In genomic region chr3:126320517-126321293, GRCh38 we compare ENCODE assay signal across 23 cellular contexts. TPM values are rescaled to one million over a fixed set of nuclear protein-coding genes. Genes with fewer than 3 reads are reported as not detected.
"Had no signal": no experiment of that assay in that cellular context is flagged by ENCODE, and none has a peak within 500 bp of the region (broad histone marks: within the 10 kb centered on the region; RNA-seq: fewer than 3 reads in every experiment).

No MANE protein-coding gene starts in this region.

- ATAC-seq: activated naive CD4-positive, alpha-beta T cell treated with anti-CD3 and anti-CD28 coated beads, Interleukin-2, amount 50 U/mL, for 72 hours; natural killer cell; stimulated activated naive B cell treated with anti-CD40 and anti-IgM and Interleukin-4, amounts not matched to agents 10 μg/mL and 1 μg/mL and 100 μg/mL, for 72 hours; WTC11 had no signal

- H3K27me3 ChIP-seq: neutrophil, right lobe of liver, upper lobe of left lung had no signal

- FAIRE-seq: astrocyte, small intestine had no signal

- H3K27ac Mint-ChIP-seq: activated naive CD4-positive, alpha-beta T cell treated with anti-CD3 and anti-CD28 coated beads, Interleukin-2, amount 50 U/mL, for 72 hours; activated T-helper 1 cell treated with anti-CD3 and anti-CD28 coated beads, Interleukin-12 subunit alpha, Interleukin-12 subunit beta, Interleukin-2, Interleukin-4 antibody, amounts not matched to agents 30 ng/mL and 10 ng/mL and 1 ng/mL, durations not matched to agents 14 hours and 24 hours and 36 hours; natural killer cell; stimulated activated naive B cell treated with anti-CD40 and anti-IgM and Interleukin-4, amounts not matched to agents 10 μg/mL and 1 μg/mL and 100 μg/mL, for 72 hours; WTC11 had no signal

- DNase-seq: activated CD4-positive, alpha-beta T cell treated with anti-CD3 and anti-CD28 coated beads, Interleukin-2, amount 50 U/mL, for 48 hours; central memory CD4-positive, alpha-beta T cell; kidney glomerular epithelial cell; left ventricle myocardium inferior; mammary epithelial cell; midbrain; natural killer cell; right lobe of liver; small intestine; stimulated activated CD4-positive, alpha-beta T cell treated with anti-CD3 and anti-CD28 coated beads, Interleukin-15, amount 100 ng/mL, for 24 hours; stimulated activated naive B cell treated with anti-CD40 and anti-IgM and Interleukin-4, amounts not matched to agents 10 μg/mL and 1 μg/mL and 100 μg/mL, for 72 hours; T-helper 9 cell; upper lobe of left lung had no signal

- H3K9ac ChIP-seq: parathyroid adenoma had no signal

- H3K9me3 ChIP-seq: left ventricle myocardium inferior, neutrophil, right lobe of liver, thoracic aorta, upper lobe of left lung had no signal

- H3K27ac ChIP-seq: coronary artery, epithelial cell of prostate, left ventricle myocardium inferior, neutrophil, parathyroid adenoma, right lobe of liver, thoracic aorta, upper lobe of left lung had no signal

- H3K4me1 ChIP-seq: left ventricle myocardium inferior, parathyroid adenoma had no signal

- H3K4me3 ChIP-seq: coronary artery, left ventricle myocardium inferior, right lobe of liver, thoracic aorta, upper lobe of left lung had no signal

- H3K36me3 ChIP-seq: left ventricle myocardium inferior, neutrophil, right lobe of liver, thoracic aorta, upper lobe of left lung had no signal

- H3K36me3 Mint-ChIP-seq: activated naive CD4-positive, alpha-beta T cell treated with anti-CD3 and anti-CD28 coated beads, Interleukin-2, amount 50 U/mL, for 72 hours; natural killer cell; stimulated activated naive B cell treated with anti-CD40 and anti-IgM and Interleukin-4, amounts not matched to agents 10 μg/mL and 1 μg/mL and 100 μg/mL, for 72 hours; WTC11 had no signal

- H3K4me3 Mint-ChIP-seq: activated T-helper 1 cell treated with anti-CD3 and anti-CD28 coated beads, Interleukin-12 subunit alpha, Interleukin-12 subunit beta, Interleukin-2, Interleukin-4 antibody, amounts not matched to agents 30 ng/mL and 10 ng/mL and 1 ng/mL, durations not matched to agents 14 hours and 24 hours and 36 hours; natural killer cell; stimulated activated naive B cell treated with anti-CD40 and anti-IgM and Interleukin-4, amounts not matched to agents 10 μg/mL and 1 μg/mL and 100 μg/mL, for 72 hours; WTC11 had no signal

- H3K9me3 Mint-ChIP-seq: activated naive CD4-positive, alpha-beta T cell treated with anti-CD3 and anti-CD28 coated beads, Interleukin-2, amount 50 U/mL, for 72 hours; activated T-helper 1 cell treated with anti-CD3 and anti-CD28 coated beads, Interleukin-12 subunit alpha, Interleukin-12 subunit beta, Interleukin-2, Interleukin-4 antibody, amounts not matched to agents 30 ng/mL and 10 ng/mL and 1 ng/mL, durations not matched to agents 14 hours and 24 hours and 36 hours; natural killer cell; WTC11 had no signal

- H3K4me1 Mint-ChIP-seq: natural killer cell; stimulated activated naive B cell treated with anti-CD40 and anti-IgM and Interleukin-4, amounts not matched to agents 10 μg/mL and 1 μg/mL and 100 μg/mL, for 72 hours had no signal

RNA-seq across cellular contexts. Expression of gene KLF15, which starts 36.5 kb away (rescaled TPM):
- total RNA-seq: T-helper 1 cell treated with Interleukin-12 subunit alpha and Interleukin-12 subunit beta and Interleukin-4 antibody, amounts not matched to agents 30 ng/mL and 1 ng/mL, for 36 hours had no signal
